Comparison of ENCODE assay signal across 8 cellular contexts in the genomic region with DNA sequence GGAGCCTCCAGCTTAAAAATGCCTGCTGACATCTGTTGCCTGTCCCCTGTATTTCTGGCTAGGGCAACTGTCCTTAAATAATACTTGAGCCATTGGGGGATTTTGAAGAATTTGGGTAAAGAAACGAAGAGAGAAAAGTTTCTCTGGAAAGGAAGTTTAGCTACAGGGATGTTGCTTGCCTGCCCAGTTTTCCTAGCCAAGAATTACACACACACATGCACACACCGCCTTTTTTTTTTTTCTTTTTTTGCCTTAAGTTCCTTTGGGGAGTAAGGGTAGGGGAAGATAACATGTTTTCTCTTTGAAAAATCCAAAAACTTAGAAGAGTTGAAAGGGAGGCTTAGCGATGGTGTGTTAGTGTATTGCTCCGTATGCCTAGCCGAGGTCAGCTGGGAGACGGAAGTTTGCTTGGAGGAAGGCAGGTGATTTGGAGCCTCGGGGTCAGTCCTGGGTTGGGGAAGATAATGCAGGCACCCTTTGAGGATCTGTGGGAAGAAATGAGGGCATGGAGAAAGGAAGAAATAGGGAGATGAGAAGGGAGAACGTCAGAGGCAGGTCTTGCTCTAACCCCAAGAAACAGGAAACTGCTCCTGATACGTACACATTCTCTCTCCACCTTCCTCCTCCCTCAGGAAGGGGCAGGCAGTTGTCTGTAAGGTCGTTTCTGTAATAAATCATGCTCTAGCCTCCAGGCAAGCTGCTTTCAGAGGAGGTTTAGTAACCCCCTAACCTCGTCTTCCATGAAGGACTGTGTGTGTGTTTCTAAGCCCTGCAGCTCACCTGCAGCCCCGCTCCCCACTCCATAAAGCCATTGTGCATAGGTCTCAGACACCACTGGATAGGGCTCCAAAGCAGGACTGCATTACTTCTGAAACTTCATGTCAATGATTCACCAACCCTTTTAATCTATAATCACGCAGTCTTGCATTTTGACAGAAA. TPM values are rescaled to one million over a fixed set of nuclear protein-coding genes. Genes with fewer than 3 reads are reported as not detected.
DNase-seq lines count a peak whose midpoint lies in the region; ATAC-seq, FAIRE-seq and TF ChIP-seq lines count a peak whose summit lies in the region.

No MANE protein-coding gene starts in this region.

- H3K27ac ChIP-seq in body of pancreas (peak overlapping the region; percentile 58 to 100 (median 100)), lower lobe of right lung (peak overlapping the region; percentile 100)

- H3K36me3 Mint-ChIP-seq in activated T-cell treated with anti-CD3 and anti-CD28 coated beads, Interleukin-2, amount 50 U/mL, for 24 hours (ENCODE audit: low read depth), result peaks cover 8% of the 10 kb centered on the region
- peaks cover 22% of the 10 kb centered on the region for H3K36me3 Mint-ChIP-seq in type B pancreatic cell

- no peak for FAIRE-seq in RCC 7860 (lab: Jason Lieb, UNC)

- no peaks in the 10 kb centered on the region for H3K27me3 Mint-ChIP-seq in activated T-cell treated with anti-CD3 and anti-CD28 coated beads, Interleukin-2, amount 50 U/mL, for 24 hours
- H3K27me3 Mint-ChIP-seq in type B pancreatic cell, result no peaks in the 10 kb centered on the region

- WGBS in body of pancreas, 2 donors, result 10 to 12% methylated on average over 13 of the region's 13 CpGs

- H3K4me1 Mint-ChIP-seq in activated T-cell treated with anti-CD3 and anti-CD28 coated beads, Interleukin-2, amount 50 U/mL, for 24 hours (ENCODE audit: low read depth), result peaks cover 87% of the 10 kb centered on the region
- peaks cover 76% of the 10 kb centered on the region for H3K4me1 Mint-ChIP-seq in type B pancreatic cell (ENCODE audit: unreplicated experiment)

- no peaks in the 10 kb centered on the region for H3K27me3 ChIP-seq in body of pancreas
- H3K27me3 ChIP-seq in lower lobe of right lung (ENCODE audit: low read depth), result no peaks in the 10 kb centered on the region

- H3K4me3 Mint-ChIP-seq in activated T-cell treated with anti-CD3 and anti-CD28 coated beads, Interleukin-2, amount 50 U/mL, for 24 hours, result peak overlapping the region; percentile 1
- H3K4me3 Mint-ChIP-seq in type B pancreatic cell, result peak overlapping the region; percentile 83

- TF ChIP-seq CTCF in body of pancreas (IDR thresholded peaks at IDR 0.05) (no peak), lower lobe of right lung (IDR thresholded peaks at IDR 0.05) (no peak), type B pancreatic cell (conservative IDR thresholded peaks at IDR 0.05) (no peak)

- peak; percentile 25 for ATAC-seq in body of pancreas
- peak in 1 of 2 donors; percentile 18 for ATAC-seq in lower lobe of right lung

- intact Hi-C loops in body of pancreas (cut with DNase I), result loop anchor here (5.0 kb wide), 2 partner anchors 352 to 607 kb away; no protein-coding TSS in a partner anchor
- intact Hi-C loops in lower lobe of right lung (cut with DNase I), result no loop called here

- H3K9me3 Mint-ChIP-seq in activated T-cell treated with anti-CD3 and anti-CD28 coated beads, Interleukin-2, amount 50 U/mL, for 24 hours, result no peaks in the 10 kb centered on the region
- H3K9me3 Mint-ChIP-seq in type B pancreatic cell, result no peaks in the 10 kb centered on the region

- H3K4me1 ChIP-seq in body of pancreas, result peaks cover 79% of the 10 kb centered on the region
- H3K4me1 ChIP-seq in lower lobe of right lung, result peaks cover 86% of the 10 kb centered on the region

- H3K27ac Mint-ChIP-seq in activated T-cell treated with anti-CD3 and anti-CD28 coated beads, Interleukin-2, amount 50 U/mL, for 24 hours, result peak overlapping the region; percentile 67
- peak overlapping the region; percentile 93 for H3K27ac Mint-ChIP-seq in type B pancreatic cell

- H3K4me3 ChIP-seq in body of pancreas, result no peak overlapping the region
- peak overlapping the region; percentile 22 for H3K4me3 ChIP-seq in lower lobe of right lung

- no peak for DNase-seq in activated T-cell treated with anti-CD3 and anti-CD28 coated beads, Interleukin-2, amount 50 U/mL, for 24 hours
- DNase-seq in activated T-cell treated with anti-CD3 and anti-CD28 coated beads, Interleukin-2, amount 50 U/mL, for 48 hours, result no peak
- DNase-seq in body of pancreas (peak in 1 of 4 donors; percentile 30), lower lobe of right lung (no peak), type B pancreatic cell (ENCODE audit: extremely low spot score, unreplicated experiment) (no peak), inferior parietal cortex (ENCODE audit: extremely low spot score) (no peak), RCC 7860 (ENCODE audit: low spot score) (no peak), NCI-H1694 treated with DMSO at 0.1 percent for 48 hours (lab: John Stamatoyannopoulos, UW) (no peak)

- H3K36me3 ChIP-seq in body of pancreas (replicated peaks in 1 of 2; ENCODE audit: insufficient read depth in 1 of 2, low read depth in 2 of 2) (no peaks in the 10 kb centered on the region), lower lobe of right lung (no peaks in the 10 kb centered on the region)

- no peaks in the 10 kb centered on the region for H3K9me3 ChIP-seq in body of pancreas
- no peaks in the 10 kb centered on the region for H3K9me3 ChIP-seq in lower lobe of right lung

- no peak for TF ChIP-seq POLR2A in body of pancreas (IDR thresholded peaks at IDR 0.05)

RNA-seq across cellular contexts. Expression of a gene that starts 10.5 kb away (rescaled TPM):
- total RNA-seq in body of pancreas, result 10 to 100 TPM; 30.6 to 32.0 TPM
- 58.0 TPM for total RNA-seq in lower lobe of right lung
- total RNA-seq in type B pancreatic cell (ENCODE audit: low replicate concordance), result 62.0 and 106 TPM in 2 replicates
